ENCODE assay signal across 8 cellular contexts in genomic region chr11:123653997-123654565, GRCh38. TPM values are rescaled to one million over a fixed set of nuclear protein-coding genes. Genes with fewer than 3 reads are reported as not detected.
DNase-seq lines count a peak whose midpoint lies in the region; ATAC-seq and TF ChIP-seq lines count a peak whose summit lies in the region.

No MANE protein-coding gene starts in this region.

- no peaks in the 10 kb centered on the region for H3K36me3 Mint-ChIP-seq in activated CD4-positive, alpha-beta T cell treated with anti-CD3 and anti-CD28 coated beads for 36 hours (ENCODE audit: low read depth)
- H3K36me3 Mint-ChIP-seq in activated naive CD8-positive, alpha-beta T cell: peaks cover 7% of the 10 kb centered on the region
- no peaks in the 10 kb centered on the region for H3K36me3 Mint-ChIP-seq in progenitor cell of endocrine pancreas (ENCODE audit: insufficient read depth)

- peak; percentile 59 for DNase-seq in activated CD4-positive, alpha-beta T cell treated with anti-CD3 and anti-CD28 coated beads for 36 hours
- DNase-seq in activated CD4-positive, alpha-beta T cell treated with anti-CD3 and anti-CD28 coated beads for 1 hour: no peak
- DNase-seq in NCI-H345 treated with DMSO at 0.1 percent for 48 hours (lab: John Stamatoyannopoulos, UW; ENCODE audit: unreplicated experiment) (peak; percentile 23), left cardiac atrium (peak; percentile 69), progenitor cell of endocrine pancreas (ENCODE audit: low spot score, unreplicated experiment) (peak; percentile 69)

- intact Hi-C loops in activated CD4-positive, alpha-beta T cell treated with anti-CD3 and anti-CD28 coated beads for 36 hours (cut with DNase I, micrococcal nuclease): loop anchor here in 1 of 2 experiments (2.0 kb wide), 1 partner anchor 27 kb away; no protein-coding TSS in a partner anchor
- intact Hi-C loops in left cardiac atrium (cut with DNase I): no loop called here

- TF ChIP-seq CTCF in progenitor cell of endocrine pancreas (IDR thresholded peaks at IDR 0.05; ENCODE audit: unreplicated experiment): peak; percentile 6

- ATAC-seq in activated CD4-positive, alpha-beta T cell treated with anti-CD3 and anti-CD28 coated beads for 36 hours: peak; percentile 60
- ATAC-seq in left cardiac atrium (peak; percentile 81 to 90), HG02571 (IDR thresholded peaks at IDR 0.05; ENCODE audit: unreplicated experiment) (no peak), GM21737 (IDR thresholded peaks at IDR 0.05; ENCODE audit: unreplicated experiment) (no peak)

- peaks cover 42% of the 10 kb centered on the region for H3K27me3 Mint-ChIP-seq in activated CD4-positive, alpha-beta T cell treated with anti-CD3 and anti-CD28 coated beads for 36 hours
- H3K27me3 Mint-ChIP-seq in activated naive CD8-positive, alpha-beta T cell: peaks cover 33% of the 10 kb centered on the region
- peaks cover 43% of the 10 kb centered on the region for H3K27me3 Mint-ChIP-seq in progenitor cell of endocrine pancreas

- CTCF ChIA-PET in activated CD4-positive, alpha-beta T cell treated with anti-CD3 and anti-CD28 coated beads for 36 hours (lab: Charles Lee): interaction anchor here (1.1 to 1.5 kb wide), 5 partner anchors 11 to 57 kb away, joined by 3 to 8 read pairs (median 4); no protein-coding TSS in a partner anchor

- H3K9me3 Mint-ChIP-seq in activated CD4-positive, alpha-beta T cell treated with anti-CD3 and anti-CD28 coated beads for 36 hours (ENCODE audit: low read depth): peaks cover under 1% of the 10 kb centered on the region
- H3K9me3 Mint-ChIP-seq in activated naive CD8-positive, alpha-beta T cell (ENCODE audit: low read depth): peaks cover 10% of the 10 kb centered on the region
- H3K9me3 Mint-ChIP-seq in progenitor cell of endocrine pancreas (ENCODE audit: low read depth): no peaks in the 10 kb centered on the region

- no peak overlapping the region for H3K27ac Mint-ChIP-seq in activated CD4-positive, alpha-beta T cell treated with anti-CD3 and anti-CD28 coated beads for 36 hours
- no peak overlapping the region for H3K27ac Mint-ChIP-seq in activated naive CD8-positive, alpha-beta T cell
- peak overlapping the region; percentile 58 for H3K27ac Mint-ChIP-seq in progenitor cell of endocrine pancreas

- POLR2A ChIA-PET in activated CD4-positive, alpha-beta T cell treated with anti-CD3 and anti-CD28 coated beads for 36 hours (lab: Charles Lee): no interaction called here

- H3K4me3 Mint-ChIP-seq in activated CD4-positive, alpha-beta T cell treated with anti-CD3 and anti-CD28 coated beads for 36 hours: peak overlapping the region; percentile 52
- peak overlapping the region; percentile 62 for H3K4me3 Mint-ChIP-seq in activated naive CD8-positive, alpha-beta T cell
- H3K4me3 Mint-ChIP-seq in progenitor cell of endocrine pancreas (ENCODE audit: low read depth): peak overlapping the region; percentile 81

- peaks cover 8% of the 10 kb centered on the region for H3K4me1 Mint-ChIP-seq in activated CD4-positive, alpha-beta T cell treated with anti-CD3 and anti-CD28 coated beads for 36 hours
- peaks cover 11% of the 10 kb centered on the region for H3K4me1 Mint-ChIP-seq in activated naive CD8-positive, alpha-beta T cell (ENCODE audit: low read depth)
- peaks cover 6% of the 10 kb centered on the region for H3K4me1 Mint-ChIP-seq in progenitor cell of endocrine pancreas (ENCODE audit: low read depth)

RNA-seq across cellular contexts. Expression of gene SCN3B, which starts 0.3 kb away (rescaled TPM):
- total RNA-seq in activated CD4-positive, alpha-beta T cell treated with anti-CD3 and anti-CD28 coated beads for 36 hours: not detected
- 1 to 10 TPM; 1.2 TPM for total RNA-seq in left cardiac atrium
- 4.0 and 5.1 TPM in 2 replicates for total RNA-seq in progenitor cell of endocrine pancreas

Comparison
In these comparisons a context has a peak if more than half of its experiments do, and no peak if none do; other contexts are left out.
1. ATAC-seq: peak in activated CD4-positive, alpha-beta T cell treated with anti-CD3 and anti-CD28 coated beads for 36 hours (single experiment) and left cardiac atrium (2 of 2); none in HG02571 (single experiment) and GM21737 (single experiment).
2. Peak in every context shown above with its lines, with median percentiles within 50 percentile points of each other: H3K4me3 Mint-ChIP-seq.